In genomic region chr9:98541684-98542230, GRCh38 we compare ENCODE assay signal across 21 cellular contexts.
DNase-seq lines count a peak whose midpoint lies in the region; ATAC-seq, FAIRE-seq and TF ChIP-seq lines count a peak whose summit lies in the region.
"Had no signal": no experiment of that assay in that cellular context is flagged by ENCODE, and none has a peak within 500 bp of the region (broad histone marks: within the 10 kb centered on the region; RNA-seq: fewer than 3 reads in every experiment).

No MANE protein-coding gene starts in this region.

- H3K27me3 Mint-ChIP-seq in GM23338 (ENCODE audit: insufficient read depth, low read depth, poor library complexity): peaks cover 8% of the 10 kb centered on the region
- peaks cover 11% of the 10 kb centered on the region for H3K27me3 Mint-ChIP-seq in astrocyte (ENCODE audit: low read depth, unreplicated experiment)

- no peak overlapping the region for H2BK5ac ChIP-seq in neuronal stem cell (ENCODE audit: low read length)

- H4K20me1 ChIP-seq in GM23338 (replicated peaks; ENCODE audit: insufficient read depth) (no peaks in the 10 kb centered on the region), astrocyte (ENCODE audit: insufficient read depth, low read length) (no peaks in the 10 kb centered on the region)
- H4K20me1 ChIP-seq: BLaER1 had no signal

- H3K27ac Mint-ChIP-seq in GM23338 (no peak overlapping the region), astrocyte (ENCODE audit: unreplicated experiment) (peak overlapping the region; percentile 47)
- H3K27ac Mint-ChIP-seq: CD14-positive monocyte; CD4-positive, alpha-beta memory T cell had no signal

- FAIRE-seq in astrocyte (lab: Jason Lieb, UNC): no peak
- FAIRE-seq: GM12892, GM18507, H54, HTR-8/SVneo had no signal

- no CpG with 5 or more reads among the region's 16 CpGs for WGBS in neuronal stem cell (ENCODE audit: extremely low coverage in 2 of 2, insufficient read length in 2 of 2, insufficient replicate concordance in 1 of 2), 2 donors

- H3K36me3 Mint-ChIP-seq in GM23338 (ENCODE audit: low read depth) (peaks cover 3% of the 10 kb centered on the region; the same call in 1 of the 3 replicates), astrocyte (ENCODE audit: low read depth, unreplicated experiment) (no peaks in the 10 kb centered on the region)
- H3K36me3 Mint-ChIP-seq: CD14-positive monocyte; CD4-positive, alpha-beta memory T cell had no signal

- H4K91ac ChIP-seq in neuronal stem cell (ENCODE audit: low read depth, low read length, poor library complexity): no peak overlapping the region

- H3K9me3 Mint-ChIP-seq in GM23338 (peaks cover 6% of the 10 kb centered on the region; the same call in 2 of the 3 replicates), astrocyte (ENCODE audit: unreplicated experiment) (peaks cover 6% of the 10 kb centered on the region)
- H3K9me3 Mint-ChIP-seq: CD4-positive, alpha-beta memory T cell had no signal

- no peak overlapping the region for H3K23ac ChIP-seq in neuronal stem cell (ENCODE audit: low read depth, low read length, poor library complexity)

- DNase-seq in GM23338 (ENCODE audit: low spot score) (no peak), astrocyte (ENCODE audit: low read depth) (no peak), islet precursor cell (peak; percentile 56), neuronal stem cell (ENCODE audit: low spot score) (no peak), NCI-H69 (lab: John Stamatoyannopoulos, UW) (no peak), cardiac septum (ENCODE audit: low spot score) (no peak)
- DNase-seq: 8988T; CD4-positive, alpha-beta memory T cell; DMS153; DMS79; GDM1; GM23248; HCEC 1CT had no signal

- H3K9ac ChIP-seq in astrocyte (ENCODE audit: low read length) (no peak overlapping the region), neuronal stem cell (ENCODE audit: low read depth, low read length, poor library complexity) (no peak overlapping the region)
- H3K9ac ChIP-seq: BLaER1, GM23248 had no signal

- no peak overlapping the region for H2BK120ac ChIP-seq in neuronal stem cell (ENCODE audit: low read depth, low read length)

- no peaks in the 10 kb centered on the region for H3K4me1 Mint-ChIP-seq in GM23338
- H3K4me1 Mint-ChIP-seq in astrocyte (ENCODE audit: low read depth, unreplicated experiment): peaks cover 8% of the 10 kb centered on the region

- no peaks in the 10 kb centered on the region for H3K4me1 ChIP-seq in GM23338 (ENCODE audit: insufficient read depth)
- peaks cover 13% of the 10 kb centered on the region for H3K4me1 ChIP-seq in astrocyte (ENCODE audit: insufficient read depth, low read length)
- H3K4me1 ChIP-seq in neuronal stem cell (ENCODE audit: control insufficient read depth in 2 of 2, insufficient read depth in 1 of 2, low read depth in 1 of 2, low read length in 2 of 2): peaks cover 0 to 3% of the 10 kb centered on the region in 2 donors

- H3K14ac ChIP-seq in neuronal stem cell (ENCODE audit: low read length): no peak overlapping the region

- H3K4me3 ChIP-seq in GM23338: no peak overlapping the region
- no peak overlapping the region for H3K4me3 ChIP-seq in astrocyte (ENCODE audit: insufficient read depth, low read depth, low read length)
- no peak overlapping the region for H3K4me3 ChIP-seq in neuronal stem cell (ENCODE audit: low read length in 2 of 2)
- H3K4me3 ChIP-seq: BLaER1, GM23248 had no signal

- H3K4me3 Mint-ChIP-seq in GM23338 (no peak overlapping the region), astrocyte (ENCODE audit: unreplicated experiment) (no peak overlapping the region)
- H3K4me3 Mint-ChIP-seq: CD14-positive monocyte; CD4-positive, alpha-beta memory T cell had no signal

- intact Hi-C loops in cardiac septum (cut with DNase I): no loop called here

- H2AK5ac ChIP-seq in neuronal stem cell (ENCODE audit: low read depth, low read length): no peak overlapping the region

- H3K79me1 ChIP-seq in neuronal stem cell (ENCODE audit: low read depth, low read length): no peaks in the 10 kb centered on the region

- no peak overlapping the region for H4K8ac ChIP-seq in neuronal stem cell (ENCODE audit: low read depth, low read length)

- H3K9me2 ChIP-seq in GM23338 (ENCODE audit: insufficient read depth): no peaks in the 10 kb centered on the region

- H3F3A ChIP-seq in GM23338 (replicated peaks; ENCODE audit: low read depth): no peaks in the 10 kb centered on the region

- H2BK12ac ChIP-seq in neuronal stem cell (ENCODE audit: low read length): no peak overlapping the region

- no peak overlapping the region for H3K4me2 ChIP-seq in GM23338
- H3K4me2 ChIP-seq in astrocyte (ENCODE audit: low read length): no peak overlapping the region
- no peak overlapping the region for H3K4me2 ChIP-seq in neuronal stem cell (ENCODE audit: insufficient read depth, low read length, poor library complexity, severe bottlenecking)
- H3K4me2 ChIP-seq: BLaER1 had no signal

- no peak overlapping the region for H3K4ac ChIP-seq in neuronal stem cell (ENCODE audit: low read length)

- no peak overlapping the region for H3K27ac ChIP-seq in GM23338 (ENCODE audit: low read depth)
- H3K27ac ChIP-seq in astrocyte (ENCODE audit: low read depth, low read length): no peak overlapping the region
- no peak overlapping the region for H3K27ac ChIP-seq in neuronal stem cell (replicated peaks; ENCODE audit: low read length)
- H3K27ac ChIP-seq: BLaER1, GM23248 had no signal

- no peak for TF ChIP-seq CTCF in GM23338 (conservative IDR thresholded peaks at IDR 0.05; ENCODE audit: low read depth in 2 of 2)
- TF ChIP-seq CTCF in astrocyte (IDR thresholded peaks at IDR 0.05; ENCODE audit: insufficient read depth, low read depth, low read length): no peak

- peak overlapping the region; percentile 9 for H3K18ac ChIP-seq in neuronal stem cell (ENCODE audit: low read length)

- no peaks in the 10 kb centered on the region for H3K36me3 ChIP-seq in GM23338 (ENCODE audit: insufficient read depth)
- no peaks in the 10 kb centered on the region for H3K36me3 ChIP-seq in astrocyte (ENCODE audit: insufficient read depth, low read length)
- H3K36me3 ChIP-seq in neuronal stem cell (replicated peaks in 1 of 2; ENCODE audit: control insufficient read depth in 2 of 2, insufficient read depth in 2 of 2, low read length in 2 of 2): no peaks in the 10 kb centered on the region
- H3K36me3 ChIP-seq: BLaER1 had no signal

- no peak for ATAC-seq in GM23338
- ATAC-seq in HG03565 (IDR thresholded peaks at IDR 0.05; ENCODE audit: unreplicated experiment): no peak
- no peak for ATAC-seq in HG02571 (IDR thresholded peaks at IDR 0.05; ENCODE audit: unreplicated experiment)

- H2AFZ ChIP-seq in GM23338: peak overlapping the region; percentile 78
- H2AFZ ChIP-seq in astrocyte (ENCODE audit: low read depth, low read length): no peak overlapping the region
- no peak overlapping the region for H2AFZ ChIP-seq in neuronal stem cell (ENCODE audit: low read length)
- H2AFZ ChIP-seq: GM23248 had no signal

- H3K27me3 ChIP-seq in GM23338 (ENCODE audit: insufficient read depth): no peaks in the 10 kb centered on the region
- no peaks in the 10 kb centered on the region for H3K27me3 ChIP-seq in astrocyte (ENCODE audit: insufficient read depth, low read length)
- no peaks in the 10 kb centered on the region for H3K27me3 ChIP-seq in neuronal stem cell (ENCODE audit: control insufficient read depth in 3 of 3, insufficient read depth in 3 of 3, low read depth in 1 of 3, low read length in 3 of 3)
- H3K27me3 ChIP-seq: BLaER1 had no signal

- no peaks in the 10 kb centered on the region for H3K79me2 ChIP-seq in GM23338 (replicated peaks; ENCODE audit: insufficient read depth)
- H3K79me2 ChIP-seq in astrocyte (ENCODE audit: insufficient read depth, low read length): no peaks in the 10 kb centered on the region

- H3K9me3 ChIP-seq in astrocyte (ENCODE audit: insufficient read depth, low read depth, low read length): no peaks in the 10 kb centered on the region
- H3K9me3 ChIP-seq in neuronal stem cell (replicated peaks in 1 of 2; ENCODE audit: control insufficient read depth in 2 of 2, insufficient read depth in 1 of 2, low read depth in 1 of 2, low read length in 2 of 2): no peaks in the 10 kb centered on the region
- H3K9me3 ChIP-seq: BLaER1 had no signal

- no peak overlapping the region for H2BK15ac ChIP-seq in neuronal stem cell (ENCODE audit: low read length)
